17 cellular contexts compared by ENCODE assay signal in genomic region chr2:174210861-174211260, GRCh38.
"Had no signal": no experiment of that assay in that cellular context is flagged by ENCODE, and none has a peak within 500 bp of the region (broad histone marks: within the 10 kb centered on the region; RNA-seq: fewer than 3 reads in every experiment).

No MANE protein-coding gene starts in this region.

- H3K27me3 ChIP-seq: breast epithelium, esophagus muscularis mucosa, neutrophil, stomach had no signal

- ATAC-seq: activated CD8-positive, alpha-beta T cell treated with anti-CD3 and anti-CD28 coated beads for 36 hours; activated T-cell treated with anti-CD3 and anti-CD28 coated beads, Interleukin-2, amount 50 U/mL, for 72 hours; left cardiac atrium; lower lobe of right lung had no signal

- H3K4me1 Mint-ChIP-seq: naive B cell had no signal

- H3K4me3 Mint-ChIP-seq: activated CD8-positive, alpha-beta T cell treated with anti-CD3 and anti-CD28 coated beads for 36 hours; activated naive CD8-positive, alpha-beta T cell treated with anti-CD3 and anti-CD28 coated beads, Interleukin-2, amount 10 ng/mL, durations not matched to agents 7 days and 5 days; activated T-cell treated with anti-CD3 and anti-CD28 coated beads, Interleukin-2, amount 50 U/mL, for 72 hours; immature natural killer cell; naive B cell had no signal

- H3K36me3 Mint-ChIP-seq: immature natural killer cell, naive B cell had no signal

- H3K4me3 ChIP-seq: breast epithelium, esophagus muscularis mucosa, lower lobe of right lung, stomach, thoracic aorta had no signal

- DNase-seq: activated CD8-positive, alpha-beta memory T cell treated with anti-CD3 and anti-CD28 coated beads, Interleukin-2, amount 50 U/mL, for 4 hours; activated CD8-positive, alpha-beta T cell treated with anti-CD3 and anti-CD28 coated beads for 36 hours; activated gamma-delta T cell treated with Interleukin-2 at 50 U/mL for 16 hours; activated naive CD8-positive, alpha-beta T cell treated with anti-CD3 and anti-CD28 coated beads, Interleukin-2, amount 10 ng/mL, durations not matched to agents 7 days and 5 days; activated T-cell treated with anti-CD3 and anti-CD28 coated beads, Interleukin-2, amount 50 U/mL, for 72 hours; aorta; immature natural killer cell; left cardiac atrium; lower lobe of right lung; naive B cell; stimulated activated CD4-positive, alpha-beta T cell treated with anti-CD3 and anti-CD28 coated beads, Interleukin-15, amount 100 ng/mL, for 24 hours; stimulated activated CD4-positive, alpha-beta T cell treated with anti-CD3 and anti-CD28 coated beads, Interleukin-4, amount 100 ng/mL, for 24 hours; stomach had no signal

- H3K9me3 Mint-ChIP-seq: activated CD8-positive, alpha-beta T cell treated with anti-CD3 and anti-CD28 coated beads for 36 hours; activated naive CD8-positive, alpha-beta T cell treated with anti-CD3 and anti-CD28 coated beads, Interleukin-2, amount 10 ng/mL, durations not matched to agents 7 days and 5 days; activated T-cell treated with anti-CD3 and anti-CD28 coated beads, Interleukin-2, amount 50 U/mL, for 72 hours; immature natural killer cell; naive B cell had no signal

- H3K27ac Mint-ChIP-seq: activated CD8-positive, alpha-beta T cell treated with anti-CD3 and anti-CD28 coated beads for 36 hours; activated naive CD8-positive, alpha-beta T cell treated with anti-CD3 and anti-CD28 coated beads, Interleukin-2, amount 10 ng/mL, durations not matched to agents 7 days and 5 days; activated T-cell treated with anti-CD3 and anti-CD28 coated beads, Interleukin-2, amount 50 U/mL, for 72 hours had no signal

- H3K36me3 ChIP-seq: breast epithelium, esophagus muscularis mucosa, lower lobe of right lung, neutrophil, stomach, thoracic aorta had no signal

- H3K9me3 ChIP-seq: breast epithelium, esophagus muscularis mucosa, lower lobe of right lung, neutrophil, stomach, thoracic aorta had no signal

- H3K4me1 ChIP-seq: breast epithelium, esophagus muscularis mucosa, lower lobe of right lung, stomach had no signal

- H3K27me3 Mint-ChIP-seq: activated CD8-positive, alpha-beta T cell treated with anti-CD3 and anti-CD28 coated beads for 36 hours; activated naive CD8-positive, alpha-beta T cell treated with anti-CD3 and anti-CD28 coated beads, Interleukin-2, amount 10 ng/mL, durations not matched to agents 7 days and 5 days; naive B cell had no signal

- H3K27ac ChIP-seq: breast epithelium, esophagus muscularis mucosa, lower lobe of right lung, neutrophil, stomach, thoracic aorta had no signal
